Comparison of ENCODE assay signal across 2 cellular contexts in the genomic region with DNA sequence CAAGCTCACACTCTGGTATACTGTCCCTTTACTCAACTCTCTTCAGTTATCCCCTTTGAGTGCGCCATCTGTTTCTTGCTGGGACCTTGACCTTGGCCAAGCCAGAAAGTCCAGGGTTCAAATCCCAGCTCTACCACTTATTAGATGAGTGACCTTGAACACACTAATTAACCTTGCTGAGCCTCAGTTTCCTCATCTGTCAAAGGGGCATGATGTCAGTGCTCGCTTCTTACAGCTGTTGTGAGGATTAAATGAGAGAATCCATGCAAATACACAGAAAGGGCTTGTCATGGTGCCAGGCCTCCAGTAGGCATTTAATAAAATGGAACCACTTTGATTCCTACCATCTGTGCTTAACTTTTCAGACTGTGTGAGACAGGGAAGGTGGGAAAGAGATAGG.
TF ChIP-seq lines count a peak whose summit lies in the region.

No MANE protein-coding gene starts in this region.

TF ChIP-seq in HepG2, 621 proteins besides CTCF, POLR2A, EP300 and RAD21:
- TF ChIP-seq BATF2 (CRISPR knock-in tag; IDR thresholded peaks at IDR 0.05) (no peak), FOXC1 (CRISPR knock-in tag; IDR thresholded peaks at IDR 0.05; ENCODE audit: borderline replicate concordance) (no peak), ZNF629 (CRISPR knock-in tag; conservative IDR thresholded peaks at IDR 0.05) (peak; percentile 74), LCORL (IDR thresholded peaks at IDR 0.05) (no peak), LCORL (CRISPR knock-in tag; IDR thresholded peaks at IDR 0.05) (no peak), U2AF1 (optimal IDR thresholded peaks at IDR 0.05; ENCODE audit: low read depth, low read length) (no peak)
- TF ChIP-seq, protein P1, sequence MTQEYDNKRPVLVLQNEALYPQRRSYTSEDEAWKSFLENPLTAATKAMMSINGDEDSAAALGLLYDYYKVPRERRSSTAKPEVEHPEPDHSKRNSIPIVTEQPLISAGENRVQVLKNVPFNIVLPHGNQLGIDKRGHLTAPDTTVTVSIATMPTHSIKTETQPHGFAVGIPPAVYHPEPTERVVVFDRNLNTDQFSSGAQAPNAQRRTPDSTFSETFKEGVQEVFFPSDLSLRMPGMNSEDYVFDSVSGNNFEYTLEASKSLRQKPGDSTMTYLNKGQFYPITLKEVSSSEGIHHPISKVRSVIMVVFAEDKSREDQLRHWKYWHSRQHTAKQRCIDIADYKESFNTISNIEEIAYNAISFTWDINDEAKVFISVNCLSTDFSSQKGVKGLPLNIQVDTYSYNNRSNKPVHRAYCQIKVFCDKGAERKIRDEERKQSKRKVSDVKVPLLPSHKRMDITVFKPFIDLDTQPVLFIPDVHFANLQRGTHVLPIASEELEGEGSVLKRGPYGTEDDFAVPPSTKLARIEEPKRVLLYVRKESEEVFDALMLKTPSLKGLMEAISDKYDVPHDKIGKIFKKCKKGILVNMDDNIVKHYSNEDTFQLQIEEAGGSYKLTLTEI (CRISPR knock-in tag; conservative IDR thresholded peaks at IDR 0.05), result no peak

TF ChIP-seq in WTC11, 78 proteins besides CTCF, POLR2A, EP300 and RAD21 (continued from another document):
- TF ChIP-seq E2F5 (CRISPR knock-in tag; IDR thresholded peaks at IDR 0.05) (no peak), GRHL2 (CRISPR knock-in tag; IDR thresholded peaks at IDR 0.05; ENCODE audit: insufficient replicate concordance, severe bottlenecking) (no peak), SMAD3 (CRISPR knock-in tag; IDR thresholded peaks at IDR 0.05; ENCODE audit: borderline replicate concordance) (no peak), IRF1 (CRISPR knock-in tag; IDR thresholded peaks at IDR 0.05) (no peak), SMAD4 (CRISPR knock-in tag; IDR thresholded peaks at IDR 0.05) (no peak), JUN (CRISPR knock-in tag; IDR thresholded peaks at IDR 0.05) (no peak), NFATC4 (CRISPR knock-in tag; IDR thresholded peaks at IDR 0.05) (no peak), USF1 (CRISPR knock-in tag; IDR thresholded peaks at IDR 0.05) (no peak), ZNF121 (CRISPR knock-in tag; IDR thresholded peaks at IDR 0.05) (no peak), RELA (CRISPR knock-in tag; IDR thresholded peaks at IDR 0.05; ENCODE audit: borderline replicate concordance) (no peak), ZNF671 (CRISPR knock-in tag; IDR thresholded peaks at IDR 0.05) (no peak), HMGA2 (CRISPR knock-in tag; IDR thresholded peaks at IDR 0.05) (no peak), ATF3 (CRISPR knock-in tag; conservative IDR thresholded peaks at IDR 0.05) (no peak), TP53 (CRISPR knock-in tag; IDR thresholded peaks at IDR 0.05) (no peak), NFYB (CRISPR knock-in tag; conservative IDR thresholded peaks at IDR 0.05; ENCODE audit: low read depth) (no peak), CBFB (CRISPR knock-in tag; IDR thresholded peaks at IDR 0.05; ENCODE audit: low read depth) (no peak), ZNF416 (CRISPR knock-in tag; IDR thresholded peaks at IDR 0.05) (no peak)
- TF ChIP-seq, protein P2, sequence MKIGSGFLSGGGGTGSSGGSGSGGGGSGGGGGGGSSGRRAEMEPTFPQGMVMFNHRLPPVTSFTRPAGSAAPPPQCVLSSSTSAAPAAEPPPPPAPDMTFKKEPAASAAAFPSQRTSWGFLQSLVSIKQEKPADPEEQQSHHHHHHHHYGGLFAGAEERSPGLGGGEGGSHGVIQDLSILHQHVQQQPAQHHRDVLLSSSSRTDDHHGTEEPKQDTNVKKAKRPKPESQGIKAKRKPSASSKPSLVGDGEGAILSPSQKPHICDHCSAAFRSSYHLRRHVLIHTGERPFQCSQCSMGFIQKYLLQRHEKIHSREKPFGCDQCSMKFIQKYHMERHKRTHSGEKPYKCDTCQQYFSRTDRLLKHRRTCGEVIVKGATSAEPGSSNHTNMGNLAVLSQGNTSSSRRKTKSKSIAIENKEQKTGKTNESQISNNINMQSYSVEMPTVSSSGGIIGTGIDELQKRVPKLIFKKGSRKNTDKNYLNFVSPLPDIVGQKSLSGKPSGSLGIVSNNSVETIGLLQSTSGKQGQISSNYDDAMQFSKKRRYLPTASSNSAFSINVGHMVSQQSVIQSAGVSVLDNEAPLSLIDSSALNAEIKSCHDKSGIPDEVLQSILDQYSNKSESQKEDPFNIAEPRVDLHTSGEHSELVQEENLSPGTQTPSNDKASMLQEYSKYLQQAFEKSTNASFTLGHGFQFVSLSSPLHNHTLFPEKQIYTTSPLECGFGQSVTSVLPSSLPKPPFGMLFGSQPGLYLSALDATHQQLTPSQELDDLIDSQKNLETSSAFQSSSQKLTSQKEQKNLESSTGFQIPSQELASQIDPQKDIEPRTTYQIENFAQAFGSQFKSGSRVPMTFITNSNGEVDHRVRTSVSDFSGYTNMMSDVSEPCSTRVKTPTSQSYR (CRISPR knock-in tag; IDR thresholded peaks at IDR 0.05), result no peak
- TF ChIP-seq, protein P3, sequence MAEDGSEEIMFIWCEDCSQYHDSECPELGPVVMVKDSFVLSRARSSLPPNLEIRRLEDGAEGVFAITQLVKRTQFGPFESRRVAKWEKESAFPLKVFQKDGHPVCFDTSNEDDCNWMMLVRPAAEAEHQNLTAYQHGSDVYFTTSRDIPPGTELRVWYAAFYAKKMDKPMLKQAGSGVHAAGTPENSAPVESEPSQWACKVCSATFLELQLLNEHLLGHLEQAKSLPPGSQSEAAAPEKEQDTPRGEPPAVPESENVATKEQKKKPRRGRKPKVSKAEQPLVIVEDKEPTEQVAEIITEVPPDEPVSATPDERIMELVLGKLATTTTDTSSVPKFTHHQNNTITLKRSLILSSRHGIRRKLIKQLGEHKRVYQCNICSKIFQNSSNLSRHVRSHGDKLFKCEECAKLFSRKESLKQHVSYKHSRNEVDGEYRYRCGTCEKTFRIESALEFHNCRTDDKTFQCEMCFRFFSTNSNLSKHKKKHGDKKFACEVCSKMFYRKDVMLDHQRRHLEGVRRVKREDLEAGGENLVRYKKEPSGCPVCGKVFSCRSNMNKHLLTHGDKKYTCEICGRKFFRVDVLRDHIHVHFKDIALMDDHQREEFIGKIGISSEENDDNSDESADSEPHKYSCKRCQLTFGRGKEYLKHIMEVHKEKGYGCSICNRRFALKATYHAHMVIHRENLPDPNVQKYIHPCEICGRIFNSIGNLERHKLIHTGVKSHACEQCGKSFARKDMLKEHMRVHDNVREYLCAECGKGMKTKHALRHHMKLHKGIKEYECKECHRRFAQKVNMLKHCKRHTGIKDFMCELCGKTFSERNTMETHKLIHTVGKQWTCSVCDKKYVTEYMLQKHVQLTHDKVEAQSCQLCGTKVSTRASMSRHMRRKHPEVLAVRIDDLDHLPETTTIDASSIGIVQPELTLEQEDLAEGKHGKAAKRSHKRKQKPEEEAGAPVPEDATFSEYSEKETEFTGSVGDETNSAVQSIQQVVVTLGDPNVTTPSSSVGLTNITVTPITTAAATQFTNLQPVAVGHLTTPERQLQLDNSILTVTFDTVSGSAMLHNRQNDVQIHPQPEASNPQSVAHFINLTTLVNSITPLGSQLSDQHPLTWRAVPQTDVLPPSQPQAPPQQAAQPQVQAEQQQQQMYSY (CRISPR knock-in tag; IDR thresholded peaks at IDR 0.05), result no peak
